Comparison of ENCODE assay signal across 13 cellular contexts in the genomic region with DNA sequence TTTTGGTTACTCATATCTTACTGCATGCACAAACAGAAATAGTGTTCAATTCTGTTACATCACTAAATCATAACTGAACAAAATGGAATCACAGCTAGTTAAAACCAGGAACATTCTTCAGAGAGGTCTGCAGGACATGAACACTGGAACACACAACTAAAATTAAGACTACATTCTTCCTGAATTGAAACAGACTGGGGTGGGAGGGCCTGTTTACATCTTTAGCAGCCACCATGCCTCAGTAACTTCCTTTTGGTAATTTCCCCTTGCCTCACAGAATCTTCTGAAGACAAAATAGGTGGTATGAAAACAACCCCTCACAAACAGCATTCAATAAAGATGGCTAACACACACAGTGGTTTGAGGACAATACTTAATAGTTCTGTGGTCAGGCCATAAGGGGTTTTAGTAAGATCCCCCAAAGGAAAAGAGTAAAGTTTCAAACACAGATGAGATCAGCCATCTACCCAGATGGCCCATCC. TPM values are rescaled to one million over a fixed set of nuclear protein-coding genes. Genes with fewer than 3 reads are reported as not detected.
A peak's percentile ranks its signal among the peaks of the same experiment; 100 is the strongest.
DNase-seq lines count a peak whose midpoint lies in the region; ATAC-seq and TF ChIP-seq lines count a peak whose summit lies in the region.
"Had no signal": no experiment of that assay in that cellular context is flagged by ENCODE, and none has a peak within 500 bp of the region (broad histone marks: within the 10 kb centered on the region; RNA-seq: fewer than 3 reads in every experiment).

No MANE protein-coding gene starts in this region.

- H3K36me3 ChIP-seq in GM06990 (ENCODE audit: control insufficient read depth, insufficient read depth, low read length): peaks cover 12% of the 10 kb centered on the region

- H3K9me3 Mint-ChIP-seq in activated CD8-positive, alpha-beta T cell treated with anti-CD3 and anti-CD28 coated beads, Interleukin-2, amount 10 ng/mL, durations not matched to agents 7 days and 5 days (ENCODE audit: insufficient read depth): no peaks in the 10 kb centered on the region
- H3K9me3 Mint-ChIP-seq in naive thymus-derived CD8-positive, alpha-beta T cell: no peaks in the 10 kb centered on the region

- no peaks in the 10 kb centered on the region for H3K27me3 ChIP-seq in GM06990 (replicated peaks; ENCODE audit: control insufficient read depth, insufficient read depth, low read length)
- H3K27me3 ChIP-seq: Peyer's patch, stomach had no signal

- H3K4me3 ChIP-seq in GM06990 (replicated peaks; ENCODE audit: low read depth, low read length): no peak overlapping the region
- H3K4me3 ChIP-seq: Peyer's patch, stomach had no signal

- POLR2A ChIA-PET in activated CD8-positive, alpha-beta T cell treated with anti-CD3 and anti-CD28 coated beads, Interleukin-2, amount 10 ng/mL, durations not matched to agents 7 days and 5 days (lab: Charles Lee): interaction anchor here (0.6 to 1.0 kb wide), 2 partner anchors 36 to 114 kb away, joined by 3 read pairs; no protein-coding TSS in a partner anchor
- POLR2A ChIA-PET in naive thymus-derived CD8-positive, alpha-beta T cell (lab: Charles Lee): interaction anchor here (0.6 to 2.5 kb wide), 4 partner anchors 17 to 46 kb away, joined by 3 to 10 read pairs (median 4); no protein-coding TSS in a partner anchor

- DNase-seq in GM06990 (ENCODE audit: extremely low read depth, insufficient read length): peak; percentile 51
- no peak for DNase-seq in activated CD8-positive, alpha-beta T cell treated with anti-CD3 and anti-CD28 coated beads, Interleukin-2, amount 10 ng/mL, durations not matched to agents 7 days and 5 days
- peak in 7 of 10 donors; percentile 29 to 64 (median 40) for DNase-seq in naive thymus-derived CD8-positive, alpha-beta T cell
- DNase-seq in NOMO-1 treated with DMSO at 0.1 percent for 48 hours (lab: John Stamatoyannopoulos, UW; ENCODE audit: unreplicated experiment): no peak
- DNase-seq in DMS 273 treated with DMSO at 0.1 percent for 48 hours (lab: John Stamatoyannopoulos, UW): no peak
- no peak for DNase-seq in NCI-H2107 treated with DMSO at 0.1 percent for 48 hours (lab: John Stamatoyannopoulos, UW; ENCODE audit: unreplicated experiment)
- DNase-seq: Caco-2; erythroblast; NCI-H2227 treated with DMSO at 0.1 percent for 48 hours; stimulated activated CD4-positive, alpha-beta T cell treated with anti-CD3 and anti-CD28 coated beads, Interleukin-1b, Interleukin-23, amount 100 ng/mL, for 48 hours; stomach had no signal

- CTCF ChIA-PET in activated CD8-positive, alpha-beta T cell treated with anti-CD3 and anti-CD28 coated beads, Interleukin-2, amount 10 ng/mL, durations not matched to agents 7 days and 5 days (lab: Charles Lee): interaction anchor here (1.4 kb wide), 1 partner anchor 14 kb away, joined by 5 read pairs; no protein-coding TSS in a partner anchor

- H3K36me3 Mint-ChIP-seq in activated CD8-positive, alpha-beta T cell treated with anti-CD3 and anti-CD28 coated beads, Interleukin-2, amount 10 ng/mL, durations not matched to agents 7 days and 5 days (ENCODE audit: low read depth): peaks cover 77% of the 10 kb centered on the region
- peaks cover 16 to 82% (median 51%) of the 10 kb centered on the region in 3 donors for H3K36me3 Mint-ChIP-seq in naive thymus-derived CD8-positive, alpha-beta T cell

- no peak for TF ChIP-seq CTCF in GM06990 (IDR thresholded peaks at IDR 0.05; ENCODE audit: insufficient read depth, low read length, poor library complexity, severe bottlenecking)

- H3K27me3 Mint-ChIP-seq in activated CD8-positive, alpha-beta T cell treated with anti-CD3 and anti-CD28 coated beads, Interleukin-2, amount 10 ng/mL, durations not matched to agents 7 days and 5 days (ENCODE audit: low read depth): no peaks in the 10 kb centered on the region
- H3K27me3 Mint-ChIP-seq in naive thymus-derived CD8-positive, alpha-beta T cell: no peaks in the 10 kb centered on the region

- peak; percentile 34 for ATAC-seq in GM21367 (IDR thresholded peaks at IDR 0.05; ENCODE audit: unreplicated experiment)
- ATAC-seq in activated CD8-positive, alpha-beta T cell treated with anti-CD3 and anti-CD28 coated beads, Interleukin-2, amount 10 ng/mL, durations not matched to agents 7 days and 5 days: peak; percentile 37
- peak; percentile 79 to 89 for ATAC-seq in naive thymus-derived CD8-positive, alpha-beta T cell

- peak overlapping the region; percentile 93 for H3K27ac Mint-ChIP-seq in activated CD8-positive, alpha-beta T cell treated with anti-CD3 and anti-CD28 coated beads, Interleukin-2, amount 10 ng/mL, durations not matched to agents 7 days and 5 days
- peak overlapping the region; percentile 93 to 98 (median 96) for H3K27ac Mint-ChIP-seq in naive thymus-derived CD8-positive, alpha-beta T cell

- H3K4me1 Mint-ChIP-seq in activated CD8-positive, alpha-beta T cell treated with anti-CD3 and anti-CD28 coated beads, Interleukin-2, amount 10 ng/mL, durations not matched to agents 7 days and 5 days (ENCODE audit: low read depth): peaks cover 58% of the 10 kb centered on the region
- H3K4me1 Mint-ChIP-seq in naive thymus-derived CD8-positive, alpha-beta T cell: peaks cover 32 to 90% (median 77%) of the 10 kb centered on the region in 4 donors

- peak overlapping the region; percentile 27 for H3K4me3 Mint-ChIP-seq in activated CD8-positive, alpha-beta T cell treated with anti-CD3 and anti-CD28 coated beads, Interleukin-2, amount 10 ng/mL, durations not matched to agents 7 days and 5 days
- peak overlapping the region; percentile 26 to 85 (median 79) for H3K4me3 Mint-ChIP-seq in naive thymus-derived CD8-positive, alpha-beta T cell

RNA-seq across cellular contexts. Expression of gene MARF1, which starts 6.5 kb away (rescaled TPM):
- 10 to 100 TPM; 62.7 to 64.5 TPM for total RNA-seq in activated CD8-positive, alpha-beta T cell treated with anti-CD3 and anti-CD28 coated beads, Interleukin-2, amount 10 ng/mL, durations not matched to agents 7 days and 5 days
- 100 to 1,000 TPM; 228 to 256 TPM for total RNA-seq in naive thymus-derived CD8-positive, alpha-beta T cell
- polyA plus RNA-seq in naive thymus-derived CD8-positive, alpha-beta T cell: 10 to 100 TPM; 10.9 to 18.2 (median 15.2) TPM

RNA-seq across cellular contexts. Expression of gene NDE1, which starts 13.6 kb away (rescaled TPM):
- 100 to 1,000 TPM; 140 to 141 TPM for total RNA-seq in activated CD8-positive, alpha-beta T cell treated with anti-CD3 and anti-CD28 coated beads, Interleukin-2, amount 10 ng/mL, durations not matched to agents 7 days and 5 days
- 100 to 1,000 TPM; 128 to 138 TPM for total RNA-seq in naive thymus-derived CD8-positive, alpha-beta T cell
- polyA plus RNA-seq in naive thymus-derived CD8-positive, alpha-beta T cell: 10 to 100 TPM; 23.5 to 59.1 (median 42.3) TPM

Comparison
In these comparisons a context has a peak if more than half of its experiments do, and no peak if none do; other contexts are left out.
1. DNase-seq: peak in GM06990 (single experiment) and naive thymus-derived CD8-positive, alpha-beta T cell (7 of 10); none in activated CD8-positive, alpha-beta T cell treated with anti-CD3 and anti-CD28 coated beads, Interleukin-2, amount 10 ng/mL, durations not matched to agents 7 days and 5 days (single experiment), NOMO-1 treated with DMSO at 0.1 percent for 48 hours (single experiment), DMS 273 treated with DMSO at 0.1 percent for 48 hours (single experiment) and NCI-H2107 treated with DMSO at 0.1 percent for 48 hours (single experiment).
2. ATAC-seq: peak in every context shown above with its lines; median percentile 84 in naive thymus-derived CD8-positive, alpha-beta T cell; 37 in activated CD8-positive, alpha-beta T cell treated with anti-CD3 and anti-CD28 coated beads, Interleukin-2, amount 10 ng/mL, durations not matched to agents 7 days and 5 days; 34 in GM21367.